Comparison of ENCODE assay signal across 9 cellular contexts in genomic region chr19:34316741-34317241, GRCh38. TPM values are rescaled to one million over a fixed set of nuclear protein-coding genes. Genes with fewer than 3 reads are reported as not detected.
DNase-seq lines count a peak whose midpoint lies in the region; ATAC-seq and TF ChIP-seq lines count a peak whose summit lies in the region.
"Had no signal": no experiment of that assay in that cellular context is flagged by ENCODE, and none has a peak within 500 bp of the region (broad histone marks: within the 10 kb centered on the region; RNA-seq: fewer than 3 reads in every experiment).

No MANE protein-coding gene starts in this region.

- H3K79me2 ChIP-seq in GM23248 (ENCODE audit: insufficient read depth), result peaks cover 54% of the 10 kb centered on the region
- H3K79me2 ChIP-seq in SK-N-SH (ENCODE audit: insufficient read depth), result peaks cover 27% of the 10 kb centered on the region; the same call in 1 of the 2 replicates

- DNase-seq in GM23248 (peak; percentile 56), SK-N-SH (no peak), fibroblast of villous mesenchyme (ENCODE audit: low read depth) (peak; percentile 70), GOT3 (lab: John Stamatoyannopoulos, UW) (no peak), NOMO-1 treated with DMSO at 0.1 percent for 48 hours (lab: John Stamatoyannopoulos, UW; ENCODE audit: unreplicated experiment) (no peak)
- DNase-seq: NCI-H1436 had no signal

- no peaks in the 10 kb centered on the region for H3K9me2 ChIP-seq in GM23248 (ENCODE audit: insufficient read depth)
- no peaks in the 10 kb centered on the region for H3K9me2 ChIP-seq in SK-N-SH

- no peak for TF ChIP-seq RAD21 in SK-N-SH (IDR thresholded peaks at IDR 0.05; ENCODE audit: low read length)

- in situ Hi-C loops in GM23248 (cut with MboI), result no loop called here

- TF ChIP-seq CTCF in SK-N-SH (IDR thresholded peaks at IDR 0.05) (no peak), fibroblast of villous mesenchyme (IDR thresholded peaks at IDR 0.05; ENCODE audit: insufficient read depth, low read depth, low read length) (no peak)

- H3K9me3 ChIP-seq in GM23248 (ENCODE audit: low read depth) (no peaks in the 10 kb centered on the region), SK-N-SH (no peaks in the 10 kb centered on the region)

- WGBS in GM23248 (ENCODE audit: low coverage in 1 of 2, low lambda C conversion rate in 2 of 2, missing lambda C conversion rate in 2 of 2), 2 experiments, result 93 to 100% methylated on average over 3 of the region's 3 CpGs
- 86% methylated on average over 3 of the region's 3 CpGs for WGBS in SK-N-SH (ENCODE audit: low lambda C conversion rate)

- H3K36me3 ChIP-seq in GM23248 (ENCODE audit: low read depth) (no peaks in the 10 kb centered on the region), SK-N-SH (replicated peaks in 1 of 2; ENCODE audit: control insufficient read depth in 1 of 2, insufficient read depth in 2 of 2, low read length in 1 of 2) (no peaks in the 10 kb centered on the region)

- H3K4me3 ChIP-seq in GM23248 (no peak overlapping the region), SK-N-SH (ENCODE audit: low read depth in 2 of 2, low read length in 1 of 2) (no peak overlapping the region), fibroblast of villous mesenchyme (ENCODE audit: low read depth, low read length) (no peak overlapping the region), skin epidermis (no peak overlapping the region)

- H3K27ac ChIP-seq in GM23248, result no peak overlapping the region
- no peak overlapping the region for H3K27ac ChIP-seq in SK-N-SH (ENCODE audit: low read depth in 2 of 2, low read length in 1 of 2)
- peak overlapping the region in 15 of 21 experiments; percentile 2 to 79 (median 64) for H3K27ac ChIP-seq in skin epidermis

- H2AFZ ChIP-seq in GM23248, result no peak overlapping the region
- H2AFZ ChIP-seq in SK-N-SH (ENCODE audit: low read depth), result no peak overlapping the region

- ATAC-seq in GM21737 (IDR thresholded peaks at IDR 0.05; ENCODE audit: unreplicated experiment), result no peak
- ATAC-seq in HG02571 (IDR thresholded peaks at IDR 0.05; ENCODE audit: unreplicated experiment), result no peak

- H3K27me3 ChIP-seq in GM23248 (replicated peaks; ENCODE audit: insufficient read depth) (no peaks in the 10 kb centered on the region), SK-N-SH (ENCODE audit: insufficient read depth) (no peaks in the 10 kb centered on the region)

- CTCF ChIA-PET in SK-N-SH (lab: Yijun Ruan, JAX), result no interaction called here

- TF ChIP-seq EP300 in SK-N-SH (IDR thresholded peaks at IDR 0.05; ENCODE audit: borderline replicate concordance in 1 of 2, low read depth in 1 of 2, low read length in 1 of 2), result no peak

- POLR2A ChIA-PET in SK-N-SH (lab: Yijun Ruan, JAX), result interaction anchor here (0.6 kb wide), 1 partner anchor 14 kb away, joined by 4 read pairs; no protein-coding TSS in a partner anchor

- peak overlapping the region; percentile 6 for H3K4me2 ChIP-seq in GM23248 (ENCODE audit: unreplicated experiment)
- H3K4me2 ChIP-seq in SK-N-SH, result no peak overlapping the region

- H4K20me1 ChIP-seq in GM23248 (ENCODE audit: insufficient read depth) (no peaks in the 10 kb centered on the region), SK-N-SH (ENCODE audit: insufficient read depth) (peaks cover 26% of the 10 kb centered on the region)

- peaks cover 53% of the 10 kb centered on the region for H3K4me1 ChIP-seq in GM23248 (ENCODE audit: insufficient read depth)
- peaks cover 0 to 22% of the 10 kb centered on the region in 2 experiments; a peak in 1 of 4 replicates for H3K4me1 ChIP-seq in SK-N-SH (ENCODE audit: control insufficient read depth in 1 of 2, insufficient read depth in 2 of 2, low read depth in 1 of 2, low read length in 1 of 2)

- H3F3A ChIP-seq in GM23248 (ENCODE audit: insufficient read depth) (peaks cover 43% of the 10 kb centered on the region), SK-N-SH (replicated peaks; ENCODE audit: insufficient read depth) (no peaks in the 10 kb centered on the region)

- no peak overlapping the region for H3K9ac ChIP-seq in GM23248
- H3K9ac ChIP-seq in SK-N-SH, result no peak overlapping the region

TF ChIP-seq in SK-N-SH, 30 proteins besides CTCF, POLR2A, EP300 and RAD21:
- TF ChIP-seq MXI1 (IDR thresholded peaks at IDR 0.05; ENCODE audit: low read depth, low read length) (no peak), PBX3 (IDR thresholded peaks at IDR 0.05) (no peak), POLR2AphosphoS5 (IDR thresholded peaks at IDR 0.05; ENCODE audit: low read depth, low read length) (no peak), TAF1 (IDR thresholded peaks at IDR 0.05; ENCODE audit: borderline replicate concordance, low read depth, low read length) (no peak), JUND (IDR thresholded peaks at IDR 0.05) (no peak), USF1 (IDR thresholded peaks at IDR 0.05; ENCODE audit: borderline replicate concordance, low read depth) (no peak), SIN3A (IDR thresholded peaks at IDR 0.05; ENCODE audit: borderline replicate concordance, low read depth, low read length) (no peak), FOXJ3 (CRISPR knock-in tag; IDR thresholded peaks at IDR 0.05) (no peak), NRF1 (IDR thresholded peaks at IDR 0.05; ENCODE audit: low read depth, low read length) (no peak), YY1 (IDR thresholded peaks at IDR 0.05; ENCODE audit: low read depth) (no peak), REST (IDR thresholded peaks at IDR 0.05; ENCODE audit: low read depth, low read length) (no peak), FOSL2 (IDR thresholded peaks at IDR 0.05; ENCODE audit: borderline replicate concordance, low read depth) (peak; percentile 30; the same call in 1 of the 2 replicates), IRF3 (IDR thresholded peaks at IDR 0.05; ENCODE audit: low read depth, low read length) (no peak), RCOR1 (IDR thresholded peaks at IDR 0.05; ENCODE audit: low read length) (no peak), NFIC (IDR thresholded peaks at IDR 0.05; ENCODE audit: borderline replicate concordance) (no peak), TCF12 (IDR thresholded peaks at IDR 0.05) (peak; percentile 12; the same call in 1 of the 2 replicates), MAX (IDR thresholded peaks at IDR 0.05; ENCODE audit: low read depth) (no peak)
TF ChIP-seq in SK-N-SH: peak in this region for 2.

RNA-seq across cellular contexts. Expression of gene GPI, which starts 48.2 kb away (rescaled TPM):
- 196 and 226 TPM in 2 replicates for total RNA-seq in GM23248 (2014; rRNA removed; shearing (Covaris generic))
- 299 and 315 TPM in 2 replicates for polyA plus RNA-seq in GM23248 (2016; fragmentation: Nextera tagmentation; extraction: Ambion mirVana)
- 82.7 and 144 TPM in 2 replicates for polyA plus RNA-seq in SK-N-SH (2012; rRNA removed)
- polyA plus RNA-seq in SK-N-SH (2012; cell fraction: cytosol; rRNA removed), result 71.6 and 88.3 TPM in 2 replicates
- 120 and 170 TPM in 2 replicates for polyA plus RNA-seq in SK-N-SH (2012; cell fraction: nucleus; rRNA removed)
- total RNA-seq in fibroblast of villous mesenchyme, result 102 and 111 TPM in 2 replicates

Comparison
In these comparisons a context has a peak if more than half of its experiments do, and no peak if none do; other contexts are left out.
1. DNase-seq: peak in GM23248 (single experiment) and fibroblast of villous mesenchyme (single experiment); none in SK-N-SH (single experiment), GOT3 (single experiment) and NOMO-1 treated with DMSO at 0.1 percent for 48 hours (single experiment).
2. H3K27ac ChIP-seq: peak in skin epidermis (15 of 21); none in GM23248 (single experiment) and SK-N-SH (0 of 2).